In genomic region chr21:24225432-24225831, GRCh38 we compare ENCODE assay signal across 28 cellular contexts.
A peak's percentile ranks its signal among the peaks of the same experiment; 100 is the strongest.
DNase-seq lines count a peak whose midpoint lies in the region; ATAC-seq, FAIRE-seq and TF ChIP-seq lines count a peak whose summit lies in the region.
"Had no signal": no experiment of that assay in that cellular context is flagged by ENCODE, and none has a peak within 500 bp of the region (broad histone marks: within the 10 kb centered on the region; RNA-seq: fewer than 3 reads in every experiment).

No MANE protein-coding gene starts in this region.

- DNase-seq in H4 (ENCODE audit: low spot score) (peak; percentile 39), NCI-H69 (lab: John Stamatoyannopoulos, UW) (peak; percentile 31), astrocyte (ENCODE audit: low read depth) (peak; percentile 35), glomerular visceral epithelial cell (ENCODE audit: extremely low spot score) (peak; percentile 4), osteoblast (ENCODE audit: insufficient read length, low spot score, missing footprints) (no peak), WTC11 (ENCODE audit: low spot score) (no peak), left lobe of liver (ENCODE audit: low spot score) (no peak)
- DNase-seq: activated naive CD4-positive, alpha-beta T cell treated with Interleukin-2 at 50 U/mL for 16 hours; activated T-cell treated with anti-CD3 and anti-CD28 coated beads, Interleukin-2, amount 50 U/mL, for 1 hour; amniotic stem cell; CD4-positive, CD25-positive, alpha-beta regulatory T cell; central memory CD4-positive, alpha-beta T cell; gastrocnemius medialis; Karpas-422; kidney; NCI-H1092 treated with DMSO at 0.1 percent for 48 hours; NCI-H2081; NCI-H446 treated with DMSO at 0.1 percent for 48 hours; Right ventricle myocardium superior; stimulated activated CD4-positive, alpha-beta T cell treated with anti-CD3 and anti-CD28 coated beads, Interleukin-1b, Interleukin-23, amount 100 ng/mL, for 48 hours had no signal

- H3K4me1 Mint-ChIP-seq in astrocyte (ENCODE audit: low read depth, unreplicated experiment) (no peaks in the 10 kb centered on the region), WTC11 (no peaks in the 10 kb centered on the region)
- H3K4me1 Mint-ChIP-seq: CD4-positive, CD25-positive, alpha-beta regulatory T cell; neural progenitor cell; stimulated activated effector memory CD8-positive, alpha-beta T cell treated with anti-CD3 and anti-CD28 coated beads, Interleukin-12 subunit alpha, Interleukin-12 subunit beta, amount 100 ng/mL, for 72 hours had no signal

- H3K27ac ChIP-seq in astrocyte (ENCODE audit: low read depth, low read length) (no peak overlapping the region), osteoblast (ENCODE audit: low read depth, low read length) (no peak overlapping the region)
- H3K27ac ChIP-seq: gastrocnemius medialis, neural progenitor cell, prostate gland had no signal

- H3K4me1 ChIP-seq in astrocyte (ENCODE audit: insufficient read depth, low read length) = no peaks in the 10 kb centered on the region
- H3K4me1 ChIP-seq in osteoblast (ENCODE audit: insufficient read depth, low read length) = no peaks in the 10 kb centered on the region
- H3K4me1 ChIP-seq: gastrocnemius medialis, neural progenitor cell, prostate gland had no signal

- H3K27me3 Mint-ChIP-seq in astrocyte (ENCODE audit: low read depth, unreplicated experiment) (no peaks in the 10 kb centered on the region), WTC11 (ENCODE audit: low read depth) (no peaks in the 10 kb centered on the region; the same call in 1 of the 2 replicates)
- H3K27me3 Mint-ChIP-seq: CD4-positive, CD25-positive, alpha-beta regulatory T cell had no signal

- ATAC-seq in WTC11 = no peak
- no peak for ATAC-seq in left lobe of liver
- no peak for ATAC-seq in GM21717 (IDR thresholded peaks at IDR 0.05; ENCODE audit: unreplicated experiment)
- ATAC-seq: gastrocnemius medialis; HCT116; stimulated activated effector memory CD8-positive, alpha-beta T cell treated with anti-CD3 and anti-CD28 coated beads, Interleukin-12 subunit alpha, Interleukin-12 subunit beta, amount 100 ng/mL, for 72 hours had no signal

- no peaks in the 10 kb centered on the region for H3K36me3 ChIP-seq in astrocyte (ENCODE audit: insufficient read depth, low read length)
- no peaks in the 10 kb centered on the region for H3K36me3 ChIP-seq in osteoblast (ENCODE audit: insufficient read depth, low read length)
- H3K36me3 ChIP-seq: gastrocnemius medialis, neural progenitor cell, prostate gland had no signal

- H3K36me3 Mint-ChIP-seq in astrocyte (ENCODE audit: low read depth, unreplicated experiment) = no peaks in the 10 kb centered on the region
- peaks cover 24% of the 10 kb centered on the region for H3K36me3 Mint-ChIP-seq in WTC11
- H3K36me3 Mint-ChIP-seq: CD4-positive, CD25-positive, alpha-beta regulatory T cell; neural progenitor cell; stimulated activated effector memory CD8-positive, alpha-beta T cell treated with anti-CD3 and anti-CD28 coated beads, Interleukin-12 subunit alpha, Interleukin-12 subunit beta, amount 100 ng/mL, for 72 hours had no signal

- H3K9me3 Mint-ChIP-seq in astrocyte (ENCODE audit: unreplicated experiment) (no peaks in the 10 kb centered on the region), WTC11 (peaks cover 62% of the 10 kb centered on the region)

- H3K79me2 ChIP-seq in astrocyte (ENCODE audit: insufficient read depth, low read length) (no peaks in the 10 kb centered on the region), osteoblast (ENCODE audit: insufficient read depth, low read length) (no peaks in the 10 kb centered on the region)

- H3K4me3 ChIP-seq in astrocyte (ENCODE audit: insufficient read depth, low read depth, low read length) (no peak overlapping the region), osteoblast (ENCODE audit: insufficient read depth, low read length) (no peak overlapping the region)
- H3K4me3 ChIP-seq: gastrocnemius medialis, lung, neural progenitor cell, prostate gland had no signal

- H3K4me3 Mint-ChIP-seq in astrocyte (ENCODE audit: unreplicated experiment) = no peak overlapping the region
- no peak overlapping the region for H3K4me3 Mint-ChIP-seq in WTC11
- H3K4me3 Mint-ChIP-seq: CD4-positive, CD25-positive, alpha-beta regulatory T cell; neural progenitor cell; stimulated activated effector memory CD8-positive, alpha-beta T cell treated with anti-CD3 and anti-CD28 coated beads, Interleukin-12 subunit alpha, Interleukin-12 subunit beta, amount 100 ng/mL, for 72 hours had no signal

- POLR2A ChIA-PET in WTC11 (lab: Charles Lee) = no interaction called here

- H2AFZ ChIP-seq in astrocyte (ENCODE audit: low read depth, low read length) (no peak overlapping the region), osteoblast (ENCODE audit: low read length) (no peak overlapping the region)
- H2AFZ ChIP-seq: neural progenitor cell had no signal

- no peaks in the 10 kb centered on the region for H3K9me3 ChIP-seq in astrocyte (ENCODE audit: insufficient read depth, low read depth, low read length)
- peaks cover 4% of the 10 kb centered on the region for H3K9me3 ChIP-seq in osteoblast (ENCODE audit: low read depth, low read length)
- H3K9me3 ChIP-seq: gastrocnemius medialis, prostate gland had no signal

- no peaks in the 10 kb centered on the region for H4K20me1 ChIP-seq in astrocyte (ENCODE audit: insufficient read depth, low read length)
- no peaks in the 10 kb centered on the region for H4K20me1 ChIP-seq in osteoblast (ENCODE audit: insufficient read depth, low read length)

- CTCF ChIA-PET in WTC11 (lab: Charles Lee) = no interaction called here

- H3K27ac Mint-ChIP-seq in astrocyte (ENCODE audit: unreplicated experiment) (no peak overlapping the region), WTC11 (no peak overlapping the region)
- H3K27ac Mint-ChIP-seq: CD4-positive, CD25-positive, alpha-beta regulatory T cell; neural progenitor cell; stimulated activated effector memory CD8-positive, alpha-beta T cell treated with anti-CD3 and anti-CD28 coated beads, Interleukin-12 subunit alpha, Interleukin-12 subunit beta, amount 100 ng/mL, for 72 hours had no signal

- no peak for TF ChIP-seq CTCF in astrocyte (IDR thresholded peaks at IDR 0.05; ENCODE audit: insufficient read depth, low read depth, low read length)
- no peak for TF ChIP-seq CTCF in osteoblast (IDR thresholded peaks at IDR 0.05; ENCODE audit: extremely low read depth, low read depth, low read length)
- no peak for TF ChIP-seq CTCF in WTC11 (IDR thresholded peaks at IDR 0.05)

- H3K27me3 ChIP-seq in astrocyte (ENCODE audit: insufficient read depth, low read length) (no peaks in the 10 kb centered on the region), osteoblast (ENCODE audit: insufficient read depth, low read length) (no peaks in the 10 kb centered on the region)
- H3K27me3 ChIP-seq: gastrocnemius medialis, neural progenitor cell had no signal

- FAIRE-seq in astrocyte (lab: Jason Lieb, UNC) = no peak
- FAIRE-seq: G401.6, kidney, TTC549 had no signal

- H3K9ac ChIP-seq in astrocyte (ENCODE audit: low read length) = no peak overlapping the region
- H3K9ac ChIP-seq: neural progenitor cell had no signal

- no peak overlapping the region for H3K4me2 ChIP-seq in astrocyte (ENCODE audit: low read length)
- no peak overlapping the region for H3K4me2 ChIP-seq in osteoblast (ENCODE audit: insufficient read depth, low read length)
- H3K4me2 ChIP-seq: neural progenitor cell had no signal

TF ChIP-seq in WTC11, 78 proteins besides CTCF, POLR2A, EP300 and RAD21:
- no peak for TF ChIP-seq ZNF396 (CRISPR knock-in tag; IDR thresholded peaks at IDR 0.05; ENCODE audit: borderline replicate concordance)
- no peak for TF ChIP-seq NFYB (CRISPR knock-in tag; conservative IDR thresholded peaks at IDR 0.05; ENCODE audit: low read depth)
- no peak for TF ChIP-seq AR (CRISPR knock-in tag; IDR thresholded peaks at IDR 0.05)
- TF ChIP-seq SMAD3 (CRISPR knock-in tag; IDR thresholded peaks at IDR 0.05; ENCODE audit: borderline replicate concordance) = no peak

Comparison
In these comparisons a context has a peak if more than half of its experiments do, and no peak if none do; other contexts are left out.
1. DNase-seq: peak in H4 (single experiment), NCI-H69 (single experiment), astrocyte (single experiment) and glomerular visceral epithelial cell (single experiment); none in osteoblast (single experiment), WTC11 (single experiment) and left lobe of liver (single experiment).